8 cellular contexts compared by ENCODE assay signal in genomic region chr9:96417051-96417586, GRCh38. TPM values are rescaled to one million over a fixed set of nuclear protein-coding genes. Genes with fewer than 3 reads are reported as not detected.
DNase-seq lines count a peak whose midpoint lies in the region; ATAC-seq, FAIRE-seq and TF ChIP-seq lines count a peak whose summit lies in the region.

No MANE protein-coding gene starts in this region.

- peak; percentile 51 for DNase-seq in GM04504 (ENCODE audit: low read depth)
- DNase-seq in NCI-H2227 treated with DMSO at 0.1 percent for 48 hours (lab: John Stamatoyannopoulos, UW): peak; percentile 70
- DNase-seq in activated CD4-positive, CD25-positive, alpha-beta regulatory T cell treated with anti-CD3 and anti-CD28 coated beads, Interleukin-2, amount 50 U/mL, for 16 hours (ENCODE audit: low read depth, low spot score): peak; percentile 87
- DNase-seq in central memory CD4-positive, alpha-beta T cell: peak; percentile 86
- no peak for DNase-seq in keratinocyte (ENCODE audit: low read depth, low spot score)
- peak; percentile 94 for DNase-seq in stimulated activated CD4-positive, alpha-beta T cell treated with anti-CD3 and anti-CD28 coated beads, Interleukin-12 subunit alpha, Interleukin-12 subunit beta, amount 100 ng/mL, for 4 hours
- no peak for DNase-seq in OCI-M2 (lab: John Stamatoyannopoulos, UW; ENCODE audit: unreplicated experiment)

- TF ChIP-seq CTCF in keratinocyte (optimal IDR thresholded peaks at IDR 0.05 in 1 of 3, IDR thresholded peaks at IDR 0.05 in 1 of 3, conservative IDR thresholded peaks at IDR 0.05 in 1 of 3; ENCODE audit: extremely low read depth in 1 of 3, insufficient read depth in 2 of 3, low read length in 3 of 3): peak in 1 of 3 experiments; percentile 5

- peak overlapping the region; percentile 84 for H3K4me2 ChIP-seq in keratinocyte (ENCODE audit: control insufficient read depth, extremely low read depth, insufficient read depth, low read depth, low read length)

- H2AFZ ChIP-seq in keratinocyte (ENCODE audit: control insufficient read depth, low read length): peak overlapping the region; percentile 78

- no peaks in the 10 kb centered on the region for H3K36me3 ChIP-seq in keratinocyte (ENCODE audit: control insufficient read depth in 2 of 2, extremely low read depth in 1 of 2, insufficient read depth in 2 of 2, low read length in 2 of 2)

- no peaks in the 10 kb centered on the region for H3K9me1 ChIP-seq in keratinocyte (ENCODE audit: control insufficient read depth, extremely low read depth, insufficient read depth, low read length)

- peak overlapping the region; percentile 78 to 90 (median 81) for H3K4me3 ChIP-seq in keratinocyte (ENCODE audit: control insufficient read depth in 2 of 3, extremely low read depth in 1 of 3, insufficient read depth in 2 of 3, low read depth in 1 of 3, low read length in 3 of 3)

- no peaks in the 10 kb centered on the region for H4K20me1 ChIP-seq in keratinocyte (ENCODE audit: control insufficient read depth, extremely low read depth, insufficient read depth, low read length)

- no peaks in the 10 kb centered on the region for H3K27me3 ChIP-seq in keratinocyte (ENCODE audit: control insufficient read depth, extremely low read depth, insufficient read depth, low read length)

- FAIRE-seq in keratinocyte (lab: Jason Lieb, UNC): no peak

- H3K27ac ChIP-seq in keratinocyte (ENCODE audit: control insufficient read depth, insufficient read depth, low read length): peak overlapping the region; percentile 12

- no peaks in the 10 kb centered on the region for H3K9me3 ChIP-seq in keratinocyte (ENCODE audit: control insufficient read depth, low read depth, low read length)

- H3K9ac ChIP-seq in keratinocyte (ENCODE audit: control insufficient read depth, extremely low read depth, insufficient read depth, low read length): peak overlapping the region; percentile 75

- dilution Hi-C loops in keratinocyte (cut with MboI; ENCODE audit: extremely low pct_ligation_motif_present, low sequenced_read_pairs): no loop called here

- peaks cover 27% of the 10 kb centered on the region for H3K4me1 ChIP-seq in keratinocyte (ENCODE audit: control insufficient read depth, extremely low read depth, insufficient read depth, low read length)

- H3K79me2 ChIP-seq in keratinocyte (ENCODE audit: control insufficient read depth, insufficient read depth, low read length): peaks cover 37% of the 10 kb centered on the region

- peak; percentile 20 for ATAC-seq in HG02938 (IDR thresholded peaks at IDR 0.05; ENCODE audit: unreplicated experiment)

RNA-seq across cellular contexts. Expression of gene ZNF367, which starts 1.1 kb away (rescaled TPM):
- polyA plus RNA-seq in keratinocyte: 0.35 to 2.2 TPM (median 2.0 TPM) in 3 replicates
- 0.27 TPM for polyA plus RNA-seq in keratinocyte (2011; ENCODE audit: low read depth)
- 0.32 and 0.60 TPM in 2 replicates for polyA plus RNA-seq in keratinocyte (2011; cell fraction: cytosol; rRNA removed)
- polyA plus RNA-seq in keratinocyte (2011; cell fraction: nucleus; rRNA removed): 0.28 and 0.52 TPM in 2 replicates
- 0.23 and 2.7 TPM in 2 replicates for polyA plus RNA-seq in keratinocyte (2012; ENCODE audit: low replicate concordance)
- polyA minus RNA-seq in keratinocyte: 0.16 to 1.7 TPM (median 1.5 TPM) in 3 replicates
- 1.5 TPM for polyA minus RNA-seq in keratinocyte (2011; cell fraction: cytosol; rRNA and poly(A)+ RNA removed)
- 0.21 and 1.2 TPM in 2 replicates for polyA minus RNA-seq in keratinocyte (2011; cell fraction: nucleus; rRNA and poly(A)+ RNA removed)

RNA-seq across cellular contexts. Expression of gene HABP4, which starts 32.9 kb away (rescaled TPM):
- polyA plus RNA-seq in keratinocyte: 4.5 to 7.7 TPM (median 6.8 TPM) in 3 replicates
- polyA plus RNA-seq in keratinocyte (2011; ENCODE audit: low read depth): 10.8 TPM
- 6.6 and 8.4 TPM in 2 replicates for polyA plus RNA-seq in keratinocyte (2011; cell fraction: cytosol; rRNA removed)
- 6.3 and 8.0 TPM in 2 replicates for polyA plus RNA-seq in keratinocyte (2011; cell fraction: nucleus; rRNA removed)
- 8.4 and 9.3 TPM in 2 replicates for polyA plus RNA-seq in keratinocyte (2012; ENCODE audit: low replicate concordance)
- 1.0 to 3.3 TPM (median 2.6 TPM) in 3 replicates for polyA minus RNA-seq in keratinocyte
- 4.6 TPM for polyA minus RNA-seq in keratinocyte (2011; cell fraction: cytosol; rRNA and poly(A)+ RNA removed)
- 1.4 and 1.9 TPM in 2 replicates for polyA minus RNA-seq in keratinocyte (2011; cell fraction: nucleus; rRNA and poly(A)+ RNA removed)

RNA-seq across cellular contexts. Expression of gene SLC35D2, which starts 33.6 kb away (rescaled TPM):
- 12.4 to 20.4 TPM (median 19.8 TPM) in 3 replicates for polyA plus RNA-seq in keratinocyte
- polyA plus RNA-seq in keratinocyte (2011; ENCODE audit: low read depth): 6.6 TPM
- polyA plus RNA-seq in keratinocyte (2011; cell fraction: cytosol; rRNA removed): 18.3 and 30.7 TPM in 2 replicates
- 14.2 and 18.8 TPM in 2 replicates for polyA plus RNA-seq in keratinocyte (2011; cell fraction: nucleus; rRNA removed)
- polyA plus RNA-seq in keratinocyte (2012; ENCODE audit: low replicate concordance): 16.3 and 21.8 TPM in 2 replicates
- 5.7 to 17.3 TPM (median 5.9 TPM) in 3 replicates for polyA minus RNA-seq in keratinocyte
- 8.6 TPM for polyA minus RNA-seq in keratinocyte (2011; cell fraction: cytosol; rRNA and poly(A)+ RNA removed)
- 6.9 and 11.1 TPM in 2 replicates for polyA minus RNA-seq in keratinocyte (2011; cell fraction: nucleus; rRNA and poly(A)+ RNA removed)

Comparison
In these comparisons a context has a peak if more than half of its experiments do, and no peak if none do; other contexts are left out.
1. DNase-seq: peak in GM04504 (single experiment), NCI-H2227 treated with DMSO at 0.1 percent for 48 hours (single experiment), activated CD4-positive, CD25-positive, alpha-beta regulatory T cell treated with anti-CD3 and anti-CD28 coated beads, Interleukin-2, amount 50 U/mL, for 16 hours (single experiment), central memory CD4-positive, alpha-beta T cell (single experiment) and stimulated activated CD4-positive, alpha-beta T cell treated with anti-CD3 and anti-CD28 coated beads, Interleukin-12 subunit alpha, Interleukin-12 subunit beta, amount 100 ng/mL, for 4 hours (single experiment); none in keratinocyte (single experiment) and OCI-M2 (single experiment).